In genomic region chr7:152354061-152354460, GRCh38 we compare ENCODE assay signal across 25 cellular contexts.
A peak's percentile ranks its signal among the peaks of the same experiment; 100 is the strongest.
DNase-seq lines count a peak whose midpoint lies in the region; ATAC-seq and TF ChIP-seq lines count a peak whose summit lies in the region.
"Had no signal": no experiment of that assay in that cellular context is flagged by ENCODE, and none has a peak within 500 bp of the region (broad histone marks: within the 10 kb centered on the region; RNA-seq: fewer than 3 reads in every experiment).

No MANE protein-coding gene starts in this region.

- H3K27ac ChIP-seq in SJSA1 (0 out of 2 replicates have a peak overlapping the region, but pooled peaks have one; percentile 16), tibial artery (no peak overlapping the region)
- H3K27ac ChIP-seq: skin epidermis, tibial nerve had no signal

- intact Hi-C loops in tibial artery (cut with DNase I; ENCODE audit: low total_unique reads), result no loop called here

- no peak for ATAC-seq in HG02588 (IDR thresholded peaks at IDR 0.05; ENCODE audit: unreplicated experiment)
- ATAC-seq: activated CD8-positive, alpha-beta memory T cell treated with anti-CD3 and anti-CD28 coated beads, Interleukin-2, amount 10 ng/mL, durations not matched to agents 7 days and 5 days; activated T-helper 17 cell treated with anti-CD3 and anti-CD28 coated beads, Interleukin-2, amount 50 U/mL, for 72 hours; PC-3 had no signal

- H3K27me3 ChIP-seq in SJSA1 (replicated peaks) (no peaks in the 10 kb centered on the region), tibial artery (no peaks in the 10 kb centered on the region), BE2C (no peaks in the 10 kb centered on the region)
- H3K27me3 ChIP-seq: tibial nerve had no signal

- H3K36me3 ChIP-seq in SJSA1 (peaks cover 8% of the 10 kb centered on the region), tibial artery (peaks cover 0 to 32% (median 5%) of the 10 kb centered on the region in 3 donors), BE2C (peaks cover 35% of the 10 kb centered on the region)

- no peak for TF ChIP-seq CTCF in fibroblast of the aortic adventitia (IDR thresholded peaks at IDR 0.05; ENCODE audit: insufficient read depth, low read length)
- TF ChIP-seq CTCF in tibial artery (IDR thresholded peaks at IDR 0.05), result no peak
- no peak for TF ChIP-seq CTCF in BE2C (IDR thresholded peaks at IDR 0.05; ENCODE audit: low read depth, low read length)

- H3K4me1 ChIP-seq in SJSA1 (replicated peaks) (peaks cover 10% of the 10 kb centered on the region), tibial artery (peaks cover 0 to 17% (median 0%) of the 10 kb centered on the region in 4 donors), BE2C (peaks cover 5% of the 10 kb centered on the region; the same call in 1 of the 2 replicates)
- H3K4me1 ChIP-seq: Caco-2 had no signal

- H3K4me3 ChIP-seq in SJSA1 (no peak overlapping the region), fibroblast of the aortic adventitia (ENCODE audit: low read depth, low read length) (no peak overlapping the region), tibial artery (no peak overlapping the region), BE2C (ENCODE audit: low read depth, low read length) (no peak overlapping the region)
- H3K4me3 ChIP-seq: skin epidermis, tibial nerve had no signal

- H3K9me3 ChIP-seq in SJSA1 (replicated peaks) (no peaks in the 10 kb centered on the region), tibial artery (no peaks in the 10 kb centered on the region), BE2C (no peaks in the 10 kb centered on the region)
- H3K9me3 ChIP-seq: Caco-2, tibial nerve had no signal

- peak; percentile 56 for DNase-seq in GM03348 (ENCODE audit: low spot score)
- peak in 1 of 2 experiments; percentile 27 for DNase-seq in SJSA1 (ENCODE audit: low read depth in 1 of 2, low spot score in 2 of 2)
- DNase-seq in fibroblast of the aortic adventitia (ENCODE audit: low read depth), result peak; percentile 52
- peak; percentile 51 for DNase-seq in renal cortical epithelial cell (ENCODE audit: low read depth)
- no peak for DNase-seq in tibial artery
- no peak for DNase-seq in BE2C
- DNase-seq: activated CD4-positive, alpha-beta T cell treated with anti-CD3 and anti-CD28 coated beads for 48 hours; activated CD8-positive, alpha-beta memory T cell treated with anti-CD3 and anti-CD28 coated beads, Interleukin-2, amount 10 ng/mL, durations not matched to agents 7 days and 5 days; Caco-2; dermis blood vessel endothelial cell; hypothalamus; KBM-7; MV-4-11; naive B cell; NCI-H187 treated with DMSO at 0.1 percent for 48 hours; NCI-H345; PC-3; SHP77 treated with DMSO at 0.1 percent for 48 hours; stimulated activated CD4-positive, alpha-beta T cell treated with anti-CD3 and anti-CD28 coated beads, Interleukin-2, amount 100 ng/mL, for 48 hours; stimulated activated naive CD4-positive, alpha-beta T cell treated with Interleukin-2 at 50 U/mL for 16 hours; T-helper 1 cell had no signal

Comparison
In these comparisons a context has a peak if more than half of its experiments do, and no peak if none do; other contexts are left out.
1. DNase-seq: peak in GM03348 (single experiment), fibroblast of the aortic adventitia (single experiment) and renal cortical epithelial cell (single experiment); none in tibial artery (0 of 2) and BE2C (single experiment).